35 cellular contexts compared by ENCODE assay signal in genomic region chr22:49159711-49160110, GRCh38.
"Had no signal": no experiment of that assay in that cellular context is flagged by ENCODE, and none has a peak within 500 bp of the region (broad histone marks: within the 10 kb centered on the region; RNA-seq: fewer than 3 reads in every experiment).

No MANE protein-coding gene starts in this region.

- H3K36me3 Mint-ChIP-seq: activated CD4-positive, alpha-beta memory T cell treated with anti-CD3 and anti-CD28 coated beads for 36 hours; activated naive CD4-positive, alpha-beta T cell treated with anti-CD3 and anti-CD28 coated beads, Interleukin-2, amount 50 U/mL, for 24 hours; activated naive CD8-positive, alpha-beta T cell treated with anti-CD3 and anti-CD28 coated beads, Interleukin-2, amount 10 ng/mL, durations not matched to agents 7 days and 5 days had no signal

- ATAC-seq: activated T-cell treated with anti-CD3 and anti-CD28 coated beads, Interleukin-2, amount 50 U/mL, for 4 hours; body of pancreas; PC-3; SK-N-SH treated with all-trans-retinoic acid at 6 μM for 48 hours had no signal

- DNase-seq: activated B cell treated with CpG ODN at 0.5 μM for 24 hours; activated CD4-positive, alpha-beta memory T cell treated with anti-CD3 and anti-CD28 coated beads for 36 hours; activated CD4-positive, alpha-beta T cell treated with anti-CD3 and anti-CD28 coated beads for 4 hours; activated CD4-positive, alpha-beta T cell treated with anti-CD3 and anti-CD28 coated beads, Interleukin-2, amount 50 U/mL, for 1 hour; activated CD4-positive, CD25-positive, alpha-beta regulatory T cell treated with anti-CD3 and anti-CD28 coated beads, Interleukin-2, amount 50 U/mL, for 72 hours; activated CD8-positive, alpha-beta memory T cell treated with anti-CD3 and anti-CD28 coated beads, Interleukin-2, amount 50 U/mL, for 4 hours; activated naive CD4-positive, alpha-beta T cell; activated naive CD8-positive, alpha-beta T cell treated with anti-CD3 and anti-CD28 coated beads, Interleukin-2, amount 10 ng/mL, durations not matched to agents 7 days and 5 days; activated T-cell treated with anti-CD3 and anti-CD28 coated beads for 4 hours; activated T-cell treated with anti-CD3 and anti-CD28 coated beads, Interleukin-2, amount 50 U/mL, for 4 hours; amygdala; caudate nucleus; cerebellar nuclear complex; Karpas-422; KBM-7; NCI-H1105; NCI-H1417 treated with DMSO at 0.1 percent for 48 hours; NCI-H1694 treated with DMSO at 0.1 percent for 48 hours; NCI-H2029; NCI-H2107; NCI-H2171; NCI-H524 treated with DMSO at 0.1 percent for 48 hours; NCI-H774; PC-3; SIG-M5; T-helper 2 cell; T-helper 9 cell had no signal

- H3K9me3 ChIP-seq: body of pancreas, Peyer's patch had no signal

- FAIRE-seq: astrocyte had no signal

- H3K27ac Mint-ChIP-seq: activated B cell treated with CpG ODN at 0.5 μM for 24 hours; activated CD4-positive, alpha-beta memory T cell treated with anti-CD3 and anti-CD28 coated beads for 36 hours; activated naive CD4-positive, alpha-beta T cell treated with anti-CD3 and anti-CD28 coated beads, Interleukin-2, amount 50 U/mL, for 24 hours; activated naive CD8-positive, alpha-beta T cell treated with anti-CD3 and anti-CD28 coated beads, Interleukin-2, amount 10 ng/mL, durations not matched to agents 7 days and 5 days; activated T-helper 1 cell treated with anti-CD3 and anti-CD28 coated beads, Interleukin-12 subunit alpha, Interleukin-12 subunit beta, Interleukin-2, Interleukin-4 antibody, amounts not matched to agents 30 ng/mL and 10 ng/mL and 1 ng/mL, durations not matched to agents 14 hours and 24 hours and 36 hours had no signal

- H3K27ac ChIP-seq: body of pancreas, breast epithelium, Peyer's patch, VCaP had no signal

- H3K4me3 ChIP-seq: body of pancreas, breast epithelium, Peyer's patch had no signal

- H3K4me1 Mint-ChIP-seq: activated B cell treated with CpG ODN at 0.5 μM for 24 hours; activated naive CD4-positive, alpha-beta T cell treated with anti-CD3 and anti-CD28 coated beads, Interleukin-2, amount 50 U/mL, for 24 hours; activated naive CD8-positive, alpha-beta T cell treated with anti-CD3 and anti-CD28 coated beads, Interleukin-2, amount 10 ng/mL, durations not matched to agents 7 days and 5 days had no signal

- H3K27me3 ChIP-seq: body of pancreas, Peyer's patch had no signal

- H3K36me3 ChIP-seq: breast epithelium, Peyer's patch had no signal

- H3K9me3 Mint-ChIP-seq: activated CD4-positive, alpha-beta memory T cell treated with anti-CD3 and anti-CD28 coated beads for 36 hours; activated naive CD4-positive, alpha-beta T cell treated with anti-CD3 and anti-CD28 coated beads, Interleukin-2, amount 50 U/mL, for 24 hours; activated T-cell treated with anti-CD3 and anti-CD28 coated beads, Interleukin-2, amount 50 U/mL, for 4 hours; activated T-helper 1 cell treated with anti-CD3 and anti-CD28 coated beads, Interleukin-12 subunit alpha, Interleukin-12 subunit beta, Interleukin-2, Interleukin-4 antibody, amounts not matched to agents 30 ng/mL and 10 ng/mL and 1 ng/mL, durations not matched to agents 14 hours and 24 hours and 36 hours had no signal

- H3K4me1 ChIP-seq: body of pancreas, breast epithelium, Peyer's patch had no signal

- H3K4me3 Mint-ChIP-seq: activated B cell treated with CpG ODN at 0.5 μM for 24 hours; activated CD4-positive, alpha-beta memory T cell treated with anti-CD3 and anti-CD28 coated beads for 36 hours; activated naive CD4-positive, alpha-beta T cell treated with anti-CD3 and anti-CD28 coated beads, Interleukin-2, amount 50 U/mL, for 24 hours; activated naive CD8-positive, alpha-beta T cell treated with anti-CD3 and anti-CD28 coated beads, Interleukin-2, amount 10 ng/mL, durations not matched to agents 7 days and 5 days; activated T-cell treated with anti-CD3 and anti-CD28 coated beads, Interleukin-2, amount 50 U/mL, for 4 hours; activated T-helper 1 cell treated with anti-CD3 and anti-CD28 coated beads, Interleukin-12 subunit alpha, Interleukin-12 subunit beta, Interleukin-2, Interleukin-4 antibody, amounts not matched to agents 30 ng/mL and 10 ng/mL and 1 ng/mL, durations not matched to agents 14 hours and 24 hours and 36 hours had no signal

- H3K27me3 Mint-ChIP-seq: activated B cell treated with CpG ODN at 0.5 μM for 24 hours; activated CD4-positive, alpha-beta memory T cell treated with anti-CD3 and anti-CD28 coated beads for 36 hours; activated naive CD8-positive, alpha-beta T cell treated with anti-CD3 and anti-CD28 coated beads, Interleukin-2, amount 10 ng/mL, durations not matched to agents 7 days and 5 days had no signal
